Comparison of ENCODE assay signal across 8 cellular contexts in genomic region chr15:41022487-41023090, GRCh38.
DNase-seq lines count a peak whose midpoint lies in the region; ATAC-seq lines count a peak whose summit lies in the region.

No MANE protein-coding gene starts in this region.

- DNase-seq in EH (ENCODE audit: low read depth) (peak; percentile 76), HT-29 (ENCODE audit: low spot score) (peak; percentile 67), T-helper 17 cell (peak in 1 of 3 donors; percentile 16), kidney tubule cell (ENCODE audit: low spot score) (peak; percentile 40)
- peak; percentile 21 for DNase-seq in central memory CD4-positive, alpha-beta T cell
- DNase-seq in stimulated activated CD8-positive, alpha-beta memory T cell treated with anti-CD3 and anti-CD28 coated beads, Interleukin-15, amount 100 ng/mL, for 1 hour (ENCODE audit: low read depth) = peak; percentile 2

- H3K4me3 Mint-ChIP-seq in T-helper 17 cell = no peak overlapping the region

- no peaks in the 10 kb centered on the region for H3K27me3 Mint-ChIP-seq in T-helper 17 cell

- H3K27ac Mint-ChIP-seq in T-helper 17 cell = peak overlapping the region; percentile 54

- peaks cover 7% of the 10 kb centered on the region for H3K4me1 Mint-ChIP-seq in T-helper 17 cell

- no peaks in the 10 kb centered on the region for H3K9me3 ChIP-seq in T-helper 17 cell (ENCODE audit: control insufficient read depth, low read length, poor library complexity, severe bottlenecking)

- ATAC-seq in T-helper 17 cell (peak; percentile 60), GM18498 (IDR thresholded peaks at IDR 0.05; ENCODE audit: unreplicated experiment) (no peak), HG03095 (IDR thresholded peaks at IDR 0.05; ENCODE audit: unreplicated experiment) (no peak)

- H3K36me3 Mint-ChIP-seq in T-helper 17 cell (ENCODE audit: low read depth) = peaks cover 4% of the 10 kb centered on the region
